ENCODE assay signal across 1 cellular context in genomic region chrX:19846995-19847790, GRCh38.
TF ChIP-seq lines count a peak whose summit lies in the region.

No MANE protein-coding gene starts in this region.

TF ChIP-seq in GM12878, 131 proteins besides CTCF, POLR2A, EP300 and RAD21 (continued from another document):
- TF ChIP-seq ZNF687 (IDR thresholded peaks at IDR 0.05) (peak; percentile 25; the same call in 1 of the 2 replicates), IKZF1 (conservative IDR thresholded peaks at IDR 0.05) (0 out of 2 replicates have a peak, but pooled peaks have one; percentile 38), JUNB (IDR thresholded peaks at IDR 0.05) (peak; percentile 26; the same call in 1 of the 2 replicates), NRF1 (conservative IDR thresholded peaks at IDR 0.05; ENCODE audit: low read depth, low read length) (no peak), IKZF2 (IDR thresholded peaks at IDR 0.05) (0 out of 4 replicates have a peak, but pooled peaks of 1 of the 2 experiments have one; percentile 36), ZBTB11 (CRISPR knock-in tag; IDR thresholded peaks at IDR 0.05) (no peak), WRNIP1 (IDR thresholded peaks at IDR 0.05; ENCODE audit: borderline replicate concordance, low read depth, low read length) (no peak), RUNX3 (IDR thresholded peaks at IDR 0.05; ENCODE audit: low read length) (peak; percentile 84), EED (IDR thresholded peaks at IDR 0.05; ENCODE audit: low read depth) (peak; percentile 61; the same call in 1 of the 2 replicates), NFXL1 (IDR thresholded peaks at IDR 0.05; ENCODE audit: borderline replicate concordance) (no peak), GATAD2B (conservative IDR thresholded peaks at IDR 0.05; ENCODE audit: low read depth) (no peak), E4F1 (IDR thresholded peaks at IDR 0.05; ENCODE audit: borderline replicate concordance, partially characterized antibody) (no peak), BCL3 (IDR thresholded peaks at IDR 0.05; ENCODE audit: borderline replicate concordance, insufficient read depth, low read depth, low read length, poor library complexity, severe bottlenecking) (peak; percentile 19), CBX5 (IDR thresholded peaks at IDR 0.05; ENCODE audit: low read depth) (no peak)
